In genomic region chr3:114194750-114195149, GRCh38 we compare ENCODE assay signal across 24 cellular contexts. TPM values are rescaled to one million over a fixed set of nuclear protein-coding genes. Genes with fewer than 3 reads are reported as not detected.
A peak's percentile ranks its signal among the peaks of the same experiment; 100 is the strongest.
DNase-seq lines count a peak whose midpoint lies in the region; ATAC-seq lines count a peak whose summit lies in the region.
"Had no signal": no experiment of that assay in that cellular context is flagged by ENCODE, and none has a peak within 500 bp of the region (broad histone marks: within the 10 kb centered on the region; RNA-seq: fewer than 3 reads in every experiment).

No MANE protein-coding gene starts in this region.

- ATAC-seq in activated T-helper 17 cell treated with anti-CD3 and anti-CD28 coated beads, Interleukin-2, amount 50 U/mL, for 72 hours (replicated peaks): peak; percentile 58
- ATAC-seq: GM23338 had no signal

- H3K4me1 Mint-ChIP-seq in activated T-helper 17 cell treated with anti-CD3 and anti-CD28 coated beads, Interleukin-2, amount 50 U/mL, for 72 hours: peaks cover 6% of the 10 kb centered on the region
- H3K4me1 Mint-ChIP-seq: B cell, GM23338 had no signal

- H3K27me3 Mint-ChIP-seq in activated T-helper 17 cell treated with anti-CD3 and anti-CD28 coated beads, Interleukin-2, amount 50 U/mL, for 72 hours: no peaks in the 10 kb centered on the region
- H3K27me3 Mint-ChIP-seq: B cell had no signal

- DNase-seq in DMS79 treated with DMSO at 0.1 percent for 48 hours (lab: John Stamatoyannopoulos, UW): peak; percentile 10
- DNase-seq in DMS79 (lab: John Stamatoyannopoulos, UW): no peak
- DNase-seq in ELR (ENCODE audit: low read depth): peak; percentile 19
- peak; percentile 61 for DNase-seq in kidney tubule cell (ENCODE audit: low spot score)
- DNase-seq in NCI-H510A treated with DMSO at 0.1 percent for 48 hours (lab: John Stamatoyannopoulos, UW): no peak
- DNase-seq in NCI-H748 (lab: John Stamatoyannopoulos, UW; ENCODE audit: unreplicated experiment): no peak
- DNase-seq: Calu3, H9, HFFc6, IMR-90, KG1, NCI-H1048, NCI-H1417, NCI-H1694, NCI-H2029 treated with DMSO at 0.1 percent for 48 hours, NCI-H2171, NCI-H226, NCI-H524, NCI-H774, SIG-M5 had no signal

- peak overlapping the region; percentile 65 for H3K27ac Mint-ChIP-seq in activated T-helper 17 cell treated with anti-CD3 and anti-CD28 coated beads, Interleukin-2, amount 50 U/mL, for 72 hours
- H3K27ac Mint-ChIP-seq: B cell, GM23338, H9, HFFc6 had no signal

- H3K9me3 Mint-ChIP-seq in activated T-helper 17 cell treated with anti-CD3 and anti-CD28 coated beads, Interleukin-2, amount 50 U/mL, for 72 hours: no peaks in the 10 kb centered on the region
- H3K9me3 Mint-ChIP-seq: GM23338, H9, HFFc6 had no signal

- H3K36me3 Mint-ChIP-seq in activated T-helper 17 cell treated with anti-CD3 and anti-CD28 coated beads, Interleukin-2, amount 50 U/mL, for 72 hours (ENCODE audit: low read depth): no peaks in the 10 kb centered on the region

- H3K4me3 Mint-ChIP-seq in activated T-helper 17 cell treated with anti-CD3 and anti-CD28 coated beads, Interleukin-2, amount 50 U/mL, for 72 hours: no peak overlapping the region
- H3K4me3 Mint-ChIP-seq: B cell, GM23338, H9, HFFc6 had no signal

RNA-seq across cellular contexts. Expression of gene DRD3, which starts 15.9 kb away (rescaled TPM):
- not detected for total RNA-seq in activated T-helper 17 cell treated with anti-CD3 and anti-CD28 coated beads, Interleukin-2, amount 50 U/mL, for 72 hours
- total RNA-seq: B cell, Calu3, G401, H9, HFFc6, IMR-90 had no signal

RNA-seq across cellular contexts. Expression of gene ZNF80, which starts 42.6 kb away (rescaled TPM):
- total RNA-seq in activated T-helper 17 cell treated with anti-CD3 and anti-CD28 coated beads, Interleukin-2, amount 50 U/mL, for 72 hours: under 1 TPM; 0.15 to 0.29 TPM
- total RNA-seq: Calu3, G401, GM23338, H9, HFFc6, IMR-90 had no signal

Comparison
In these comparisons a context has a peak if more than half of its experiments do, and no peak if none do; other contexts are left out.
1. DNase-seq: peak in DMS79 treated with DMSO at 0.1 percent for 48 hours (single experiment), ELR (single experiment) and kidney tubule cell (single experiment); none in DMS79 (single experiment), NCI-H510A treated with DMSO at 0.1 percent for 48 hours (single experiment) and NCI-H748 (single experiment).